In the genomic region with DNA sequence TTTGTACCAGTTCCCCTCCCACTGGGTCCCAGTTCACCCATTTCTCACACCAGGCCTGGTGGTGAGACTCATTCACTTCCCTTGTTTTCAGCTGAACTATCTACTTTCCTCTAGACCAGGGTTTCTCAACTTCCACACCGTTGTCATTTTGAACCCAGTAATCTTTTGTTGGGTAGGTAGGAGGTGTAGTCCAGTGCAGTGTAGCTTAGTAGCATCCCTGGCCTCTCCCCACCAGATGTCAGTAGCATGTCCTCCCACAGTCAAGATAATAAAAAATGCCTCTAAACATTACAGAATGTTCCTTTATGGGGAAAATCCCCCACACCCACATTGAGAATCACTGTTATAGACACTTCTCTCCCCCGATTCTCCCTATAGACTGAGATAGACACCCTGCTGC, we compare ENCODE assay signal across 14 cellular contexts.
A peak's percentile ranks its signal among the peaks of the same experiment; 100 is the strongest.
DNase-seq lines count a peak whose midpoint lies in the region; ATAC-seq and TF ChIP-seq lines count a peak whose summit lies in the region.
"Had no signal": no experiment of that assay in that cellular context is flagged by ENCODE, and none has a peak within 500 bp of the region (broad histone marks: within the 10 kb centered on the region; RNA-seq: fewer than 3 reads in every experiment).

No MANE protein-coding gene starts in this region.

- H3K4me2 ChIP-seq in mesendoderm (ENCODE audit: low read length), result no peak overlapping the region

- H3K9ac ChIP-seq in mesendoderm (ENCODE audit: low read length), result no peak overlapping the region

- no peak overlapping the region for H3K23ac ChIP-seq in mesendoderm (ENCODE audit: low read length)

- no peak overlapping the region for H3K18ac ChIP-seq in mesendoderm (ENCODE audit: low read length)

- H2BK15ac ChIP-seq in mesendoderm (replicated peaks; ENCODE audit: low read depth), result no peak overlapping the region

- peak; percentile 14 for ATAC-seq in GM18868 (IDR thresholded peaks at IDR 0.05; ENCODE audit: unreplicated experiment)
- peak; percentile 30 for ATAC-seq in HG02884 (IDR thresholded peaks at IDR 0.05; ENCODE audit: unreplicated experiment)
- ATAC-seq in HG03095 (IDR thresholded peaks at IDR 0.05; ENCODE audit: unreplicated experiment), result no peak

- peak overlapping the region; percentile 70 for H4K8ac ChIP-seq in mesendoderm (ENCODE audit: low read depth, low read length)

- no peak overlapping the region for H2BK5ac ChIP-seq in mesendoderm (ENCODE audit: low read length)

- no peak overlapping the region for H3K56ac ChIP-seq in mesendoderm (ENCODE audit: low read length)

- no peak overlapping the region for H2BK120ac ChIP-seq in mesendoderm (ENCODE audit: low read depth, low read length)

- no peak overlapping the region for H3K4ac ChIP-seq in mesendoderm (ENCODE audit: low read depth, low read length)

- H3K36me3 ChIP-seq in mesendoderm (ENCODE audit: control insufficient read depth, insufficient read depth, low read length), result no peaks in the 10 kb centered on the region
- H3K36me3 ChIP-seq: HAP-1 had no signal

- no peak overlapping the region for H3K27ac ChIP-seq in mesendoderm (ENCODE audit: low read depth, low read length)

- no CpG with 5 or more reads among the region's 2 CpGs for WGBS in mesendoderm (ENCODE audit: extremely low coverage, insufficient coverage, low lambda C conversion rate)

- peak; percentile 19 for TF ChIP-seq CTCF in GM12873 (IDR thresholded peaks at IDR 0.05; ENCODE audit: insufficient read depth, low read depth, low read length, missing control alignments)

- no peak overlapping the region for H2AK5ac ChIP-seq in mesendoderm (ENCODE audit: low read length)

- H3K4me1 ChIP-seq in mesendoderm (ENCODE audit: control insufficient read depth, low read depth, low read length), result no peaks in the 10 kb centered on the region
- H3K4me1 ChIP-seq: HAP-1 had no signal

- no peak for DNase-seq in mesendoderm
- DNase-seq in stimulated activated CD4-positive, alpha-beta T cell treated with anti-CD3 and anti-CD28 coated beads, Interleukin-4, amount 100 ng/mL, for 24 hours, result no peak
- no peak for DNase-seq in stimulated activated CD4-positive, alpha-beta T cell treated with anti-CD3 and anti-CD28 coated beads, Interleukin-12 subunit alpha, Interleukin-12 subunit beta, amount 100 ng/mL, for 4 hours
- DNase-seq: ACHN; CD4-positive, CD25-positive, alpha-beta regulatory T cell; DMS79; NCI-H1930; NCI-H2171 treated with DMSO at 0.1 percent for 48 hours; T-helper 2 cell had no signal

- H3K79me2 ChIP-seq in mesendoderm (ENCODE audit: control insufficient read depth, insufficient read depth, low read length), result no peaks in the 10 kb centered on the region

- H4K5ac ChIP-seq in mesendoderm (ENCODE audit: low read length), result no peak overlapping the region

- H3K27me3 ChIP-seq in mesendoderm (ENCODE audit: insufficient read depth, low read length, poor library complexity), result no peaks in the 10 kb centered on the region

- H3K79me1 ChIP-seq in mesendoderm (ENCODE audit: low read length), result no peaks in the 10 kb centered on the region

- no peak overlapping the region for H3K4me3 ChIP-seq in mesendoderm (ENCODE audit: low read length)
- H3K4me3 ChIP-seq: HAP-1 had no signal
